ENCODE assay signal across 21 cellular contexts in genomic region chr2:106867231-106867943, GRCh38. TPM values are rescaled to one million over a fixed set of nuclear protein-coding genes. Genes with fewer than 3 reads are reported as not detected.
"Had no signal": no experiment of that assay in that cellular context is flagged by ENCODE, and none has a peak within 500 bp of the region (broad histone marks: within the 10 kb centered on the region; RNA-seq: fewer than 3 reads in every experiment).

No MANE protein-coding gene starts in this region.

- H3K4me3 Mint-ChIP-seq: activated B cell treated with CpG ODN at 0.5 μM for 24 hours; activated naive CD8-positive, alpha-beta T cell treated with anti-CD3 and anti-CD28 coated beads for 36 hours; activated T-cell treated with anti-CD3 and anti-CD28 coated beads, Interleukin-2, amount 50 U/mL, for 72 hours; naive B cell had no signal

- H3K36me3 Mint-ChIP-seq: activated naive CD8-positive, alpha-beta T cell treated with anti-CD3 and anti-CD28 coated beads for 36 hours; naive B cell had no signal

- H3K27ac Mint-ChIP-seq: activated B cell treated with CpG ODN at 0.5 μM for 24 hours; activated naive CD8-positive, alpha-beta T cell treated with anti-CD3 and anti-CD28 coated beads for 36 hours; activated T-cell treated with anti-CD3 and anti-CD28 coated beads, Interleukin-2, amount 50 U/mL, for 72 hours; naive B cell had no signal

- H3K9me3 ChIP-seq: colonic mucosa, gastrocnemius medialis, neutrophil, stomach, uterus had no signal

- H3K4me1 ChIP-seq: colonic mucosa, gastrocnemius medialis, stomach, uterus had no signal

- H3K27me3 ChIP-seq: colonic mucosa, gastrocnemius medialis, neutrophil, stomach, uterus had no signal

- ATAC-seq: activated T-cell treated with anti-CD3 and anti-CD28 coated beads, Interleukin-2, amount 50 U/mL, for 72 hours; gastrocnemius medialis; right cardiac atrium had no signal

- H3K27ac ChIP-seq: colonic mucosa, epithelial cell of prostate, gastrocnemius medialis, neutrophil, stomach, uterus had no signal

- H3K36me3 ChIP-seq: colonic mucosa, gastrocnemius medialis, neutrophil, stomach, uterus had no signal

- H3K4me3 ChIP-seq: colonic mucosa, gastrocnemius medialis, lung, stomach, uterus had no signal

- H3K27me3 Mint-ChIP-seq: activated B cell treated with CpG ODN at 0.5 μM for 24 hours; activated naive CD8-positive, alpha-beta T cell treated with anti-CD3 and anti-CD28 coated beads for 36 hours had no signal

- H3K4me1 Mint-ChIP-seq: activated B cell treated with CpG ODN at 0.5 μM for 24 hours; activated naive CD8-positive, alpha-beta T cell treated with anti-CD3 and anti-CD28 coated beads for 36 hours; naive B cell had no signal

- H3K9me3 Mint-ChIP-seq: activated B cell treated with CpG ODN at 0.5 μM for 24 hours; activated naive CD8-positive, alpha-beta T cell treated with anti-CD3 and anti-CD28 coated beads for 36 hours; activated T-cell treated with anti-CD3 and anti-CD28 coated beads, Interleukin-2, amount 50 U/mL, for 72 hours had no signal

- DNase-seq: activated B cell treated with CpG ODN at 0.5 μM for 24 hours; activated CD4-positive, alpha-beta T cell treated with anti-CD3 and anti-CD28 coated beads for 48 hours; activated CD8-positive, alpha-beta memory T cell treated with anti-CD3 and anti-CD28 coated beads, Interleukin-2, amount 50 U/mL, for 48 hours; activated gamma-delta T cell; activated naive CD8-positive, alpha-beta T cell treated with anti-CD3 and anti-CD28 coated beads for 36 hours; activated T-cell treated with anti-CD3 and anti-CD28 coated beads, Interleukin-2, amount 50 U/mL, for 72 hours; colonic mucosa; effector CD8-positive, alpha-beta T cell; gastrocnemius medialis; islet precursor cell; naive B cell; right cardiac atrium; stomach; SW 1271; uterus had no signal

RNA-seq across cellular contexts. Expression of gene ST6GAL2, which starts 18.6 kb away (rescaled TPM):
- total RNA-seq: activated B cell treated with CpG ODN at 0.5 μM for 24 hours; activated naive CD8-positive, alpha-beta T cell treated with anti-CD3 and anti-CD28 coated beads for 36 hours; activated T-cell treated with anti-CD3 and anti-CD28 coated beads, Interleukin-2, amount 50 U/mL, for 72 hours; bronchial epithelial cell; gastrocnemius medialis; SK-MEL-5; T-helper 2 cell treated with Interferon-gamma antibody and Interleukin-4, amounts not matched to agents 100 ng/mL and 5 ng/mL, for 36 hours had no signal
